9 cellular contexts compared by ENCODE assay signal in the genomic region with DNA sequence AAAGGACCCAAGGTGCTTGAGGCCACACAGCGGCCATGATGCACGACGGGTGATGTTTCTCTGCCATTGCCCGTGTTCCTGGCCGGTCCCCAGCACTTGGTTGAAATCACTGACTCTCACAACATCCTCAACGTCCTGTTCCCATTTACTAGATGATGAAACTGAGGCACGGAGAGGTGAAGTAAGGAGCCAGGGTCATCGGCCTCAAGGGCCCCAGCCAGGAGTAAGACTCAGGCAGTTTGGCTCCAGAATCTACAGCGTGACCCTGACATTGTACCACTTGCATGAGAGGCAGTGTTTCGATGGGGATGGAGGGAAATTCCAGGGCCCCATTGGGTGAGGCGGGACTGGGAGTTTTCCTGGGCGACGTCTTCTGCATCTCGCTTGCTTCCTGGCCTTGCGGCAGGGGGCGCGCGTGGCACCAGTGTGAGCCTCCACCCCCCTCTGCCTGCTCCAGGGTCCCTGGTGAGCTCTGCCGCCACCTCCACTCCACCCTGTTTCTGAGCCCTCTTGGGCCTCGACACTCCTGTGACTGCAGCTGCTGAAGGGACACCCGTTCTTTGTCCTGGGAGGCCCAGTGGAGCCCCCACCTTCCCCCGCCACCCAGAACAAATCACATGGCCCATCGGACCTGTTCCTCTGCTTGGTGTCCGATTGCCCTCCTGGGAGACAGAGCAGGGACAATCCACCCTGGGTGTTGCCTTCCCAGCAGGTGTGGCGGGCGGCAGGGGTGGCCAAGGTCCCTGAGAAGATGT.
DNase-seq lines count a peak whose midpoint lies in the region; ATAC-seq, FAIRE-seq and TF ChIP-seq lines count a peak whose summit lies in the region.
"Had no signal": no experiment of that assay in that cellular context is flagged by ENCODE, and none has a peak within 500 bp of the region (broad histone marks: within the 10 kb centered on the region; RNA-seq: fewer than 3 reads in every experiment).

No MANE protein-coding gene starts in this region.

- H3K79me2 ChIP-seq in Karpas-422 (ENCODE audit: low read length) (no peaks in the 10 kb centered on the region), K562 (ENCODE audit: control insufficient read depth, insufficient read depth, low read length) (peaks cover 15% of the 10 kb centered on the region; the same call in 2 of the 3 replicates)

- CTCF ChIA-PET in GM10248 (lab: Yijun Ruan, JAX), result interaction anchor here (0.8 to 2.8 kb wide), 10 partner anchors 9 to 136 kb away, joined by 3 to 9 read pairs (median 3); no protein-coding TSS in a partner anchor
- CTCF ChIA-PET in K562 (lab: Yijun Ruan, JAX; ENCODE audit: low intra/inter-chr PET ratio), result no interaction called here

- in situ Hi-C loops in K562 (cut with MboI), result no loop called here

- no peaks in the 10 kb centered on the region for H3K79me1 ChIP-seq in neuronal stem cell (ENCODE audit: low read depth, low read length)

- no peak overlapping the region for H2BK12ac ChIP-seq in neuronal stem cell (ENCODE audit: low read length)

- DNase-seq in GM10248 (ENCODE audit: extremely low spot score) (peak; percentile 86), Karpas-422 (peak; percentile 85), K562 (ENCODE audit: extremely low read depth in 1 of 4, low spot score in 3 of 4) (no peak), neuronal stem cell (ENCODE audit: low spot score) (no peak), NCI-H2081 treated with DMSO at 0.1 percent for 48 hours (lab: John Stamatoyannopoulos, UW) (no peak), NCI-H748 treated with DMSO at 0.1 percent for 48 hours (lab: John Stamatoyannopoulos, UW) (no peak), amniotic stem cell (lab: John Stamatoyannopoulos, UW) (no peak)
- DNase-seq: activated gamma-delta T cell had no signal

- H2BK15ac ChIP-seq in neuronal stem cell (ENCODE audit: low read length), result peak overlapping the region; percentile 82

- H3K4me1 ChIP-seq in Karpas-422 (ENCODE audit: low read length) (peaks cover 48% of the 10 kb centered on the region), K562 (replicated peaks in 1 of 2; ENCODE audit: control insufficient read depth in 2 of 2, insufficient read depth in 2 of 2, low read length in 2 of 2) (peaks cover 4 to 43% of the 10 kb centered on the region in 2 experiments; a peak in 4 of 5 replicates), neuronal stem cell (ENCODE audit: control insufficient read depth in 2 of 2, insufficient read depth in 1 of 2, low read depth in 1 of 2, low read length in 2 of 2) (peaks cover 3 to 12% of the 10 kb centered on the region in 2 donors)

- H3K9me3 ChIP-seq in Karpas-422 (ENCODE audit: low read length), result no peaks in the 10 kb centered on the region
- no peaks in the 10 kb centered on the region for H3K9me3 ChIP-seq in K562 (replicated peaks; ENCODE audit: control insufficient read depth, insufficient read depth, low read depth, low read length)
- no peaks in the 10 kb centered on the region for H3K9me3 ChIP-seq in neuronal stem cell (replicated peaks in 1 of 2; ENCODE audit: control insufficient read depth in 2 of 2, insufficient read depth in 1 of 2, low read depth in 1 of 2, low read length in 2 of 2)

- POLR2A ChIA-PET in GM10248 (lab: Yijun Ruan, JAX), result no interaction called here
- POLR2A ChIA-PET in K562 (lab: Yijun Ruan, JAX), result interaction anchor here (0.5 to 2.3 kb wide), 4 partner anchors 10 to 81 kb away, joined by 3 to 11 read pairs (median 4); no protein-coding TSS in a partner anchor

- peak overlapping the region; percentile 46 for H3K9ac ChIP-seq in Karpas-422 (ENCODE audit: low read length)
- peak overlapping the region in 1 of 2 experiments; percentile 43; a peak in 1 of 4 replicates for H3K9ac ChIP-seq in K562 (ENCODE audit: insufficient read depth in 1 of 2, low read depth in 2 of 2, low read length in 2 of 2)
- H3K9ac ChIP-seq in neuronal stem cell (ENCODE audit: low read depth, low read length, poor library complexity), result peak overlapping the region; percentile 24

- no peak overlapping the region for H2BK5ac ChIP-seq in neuronal stem cell (ENCODE audit: low read length)

- FAIRE-seq in K562 (lab: Jason Lieb, UNC), result no peak

- ATAC-seq in K562 (no peak; the same call in 2 of the 3 replicates), GM21786 (IDR thresholded peaks at IDR 0.05; ENCODE audit: unreplicated experiment) (no peak)

- H3K36me3 ChIP-seq in Karpas-422 (ENCODE audit: insufficient read depth, low read length) (no peaks in the 10 kb centered on the region), K562 (ENCODE audit: control insufficient read depth, insufficient read depth, low read length) (peaks cover 3% of the 10 kb centered on the region; the same call in 2 of the 3 replicates), neuronal stem cell (replicated peaks in 1 of 2; ENCODE audit: control insufficient read depth in 2 of 2, insufficient read depth in 2 of 2, low read length in 2 of 2) (no peaks in the 10 kb centered on the region)

- no peak overlapping the region for H4K91ac ChIP-seq in neuronal stem cell (ENCODE audit: low read depth, low read length, poor library complexity)

- WGBS in K562 (ENCODE audit: insufficient coverage, low coverage, missing lambda C conversion rate), result 87% methylated on average over 24 of the region's 26 CpGs
- no CpG with 5 or more reads among the region's 26 CpGs for WGBS in neuronal stem cell (ENCODE audit: extremely low coverage in 2 of 2, insufficient read length in 2 of 2, insufficient replicate concordance in 1 of 2), 2 donors

- no peak overlapping the region for H2BK120ac ChIP-seq in neuronal stem cell (ENCODE audit: low read depth, low read length)

- H3K9me2 ChIP-seq in Karpas-422 (replicated peaks; ENCODE audit: insufficient read depth, low read length), result no peaks in the 10 kb centered on the region

- H3K4me2 ChIP-seq in Karpas-422 (ENCODE audit: low read depth, low read length, poor library complexity, severe bottlenecking) (peak overlapping the region; percentile 43), K562 (ENCODE audit: insufficient read depth, low read length) (no peak overlapping the region), neuronal stem cell (ENCODE audit: insufficient read depth, low read length, poor library complexity, severe bottlenecking) (no peak overlapping the region)

- H3K4me3 ChIP-seq in Karpas-422 (ENCODE audit: low read length) (peak overlapping the region; percentile 42; the same call in 1 of the 2 replicates), K562 (no peak overlapping the region), neuronal stem cell (ENCODE audit: low read length in 2 of 2) (peak overlapping the region in 1 of 2 donors; percentile 14)

- no peak overlapping the region for H4K8ac ChIP-seq in neuronal stem cell (ENCODE audit: low read depth, low read length)

- TF ChIP-seq CTCF in GM10248 (IDR thresholded peaks at IDR 0.05; ENCODE audit: control extremely low read depth, extremely low read depth, low read depth, missing control alignments), result peak; percentile 37
- TF ChIP-seq CTCF in K562 (IDR thresholded peaks at IDR 0.05 in 2 of 3, conservative IDR thresholded peaks at IDR 0.05 in 1 of 3; ENCODE audit: insufficient read depth in 2 of 3, low read depth in 1 of 3, low read length in 3 of 3), result no peak

- H2AK5ac ChIP-seq in neuronal stem cell (ENCODE audit: low read depth, low read length), result peak overlapping the region; percentile 83

- intact Hi-C loops in K562 (cut with micrococcal nuclease), result no loop called here

- TF ChIP-seq RAD21 in K562 (CRISPR knock-in tag; conservative IDR thresholded peaks at IDR 0.05 in 1 of 2, IDR thresholded peaks at IDR 0.05 in 1 of 2), result no peak

- peak overlapping the region; percentile 91 for H3K27ac ChIP-seq in Karpas-422 (ENCODE audit: low read length)
- no peak overlapping the region for H3K27ac ChIP-seq in K562 (ENCODE audit: extremely low read depth, low read depth, low read length)
- H3K27ac ChIP-seq in neuronal stem cell (replicated peaks; ENCODE audit: low read length), result no peak overlapping the region

- peak overlapping the region; percentile 63 for H3K18ac ChIP-seq in neuronal stem cell (ENCODE audit: low read length)

- peak overlapping the region; percentile 43 for H3K14ac ChIP-seq in neuronal stem cell (ENCODE audit: low read length)

- H3K4ac ChIP-seq in neuronal stem cell (ENCODE audit: low read length), result no peak overlapping the region

- TF ChIP-seq POLR2A in K562 (conservative IDR thresholded peaks at IDR 0.05), result no peak

- no peak for TF ChIP-seq EP300 in K562 (IDR thresholded peaks at IDR 0.05; ENCODE audit: low read length)

- BruUV-seq in K562 (replicated peaks; lab: Mats Ljungman, UMichigan), result no TSS peak

- no peaks in the 10 kb centered on the region for H3K9me1 ChIP-seq in K562 (ENCODE audit: control insufficient read depth, insufficient read depth, low read length)

- H4K20me1 ChIP-seq in Karpas-422 (ENCODE audit: insufficient read depth, low read depth, low read length) (no peaks in the 10 kb centered on the region), K562 (replicated peaks; ENCODE audit: control insufficient read depth, insufficient read depth, low read length) (peaks cover 10% of the 10 kb centered on the region)

- H3K23ac ChIP-seq in neuronal stem cell (ENCODE audit: low read depth, low read length, poor library complexity), result peak overlapping the region; percentile 92

- H3K27me3 ChIP-seq in Karpas-422 (ENCODE audit: low read length) (no peaks in the 10 kb centered on the region), K562 (ENCODE audit: control insufficient read depth in 2 of 2, insufficient read depth in 2 of 2, low read length in 2 of 2) (no peaks in the 10 kb centered on the region), neuronal stem cell (ENCODE audit: control insufficient read depth in 3 of 3, insufficient read depth in 3 of 3, low read depth in 1 of 3, low read length in 3 of 3) (peaks cover 0 to 3% (median 0%) of the 10 kb centered on the region in 3 experiments)

- H2AFZ ChIP-seq in Karpas-422 (ENCODE audit: low read length) (peak overlapping the region; percentile 69; the same call in 1 of the 2 replicates), K562 (ENCODE audit: low read depth, low read length) (no peak overlapping the region), neuronal stem cell (ENCODE audit: low read length) (no peak overlapping the region)

TF ChIP-seq in K562, 482 proteins besides CTCF, POLR2A, EP300 and RAD21 (continues in another document):
- TF ChIP-seq BCOR (IDR thresholded peaks at IDR 0.05), result 0 out of 2 replicates have a peak, but pooled peaks have one; percentile 22
- TF ChIP-seq, protein P1, sequence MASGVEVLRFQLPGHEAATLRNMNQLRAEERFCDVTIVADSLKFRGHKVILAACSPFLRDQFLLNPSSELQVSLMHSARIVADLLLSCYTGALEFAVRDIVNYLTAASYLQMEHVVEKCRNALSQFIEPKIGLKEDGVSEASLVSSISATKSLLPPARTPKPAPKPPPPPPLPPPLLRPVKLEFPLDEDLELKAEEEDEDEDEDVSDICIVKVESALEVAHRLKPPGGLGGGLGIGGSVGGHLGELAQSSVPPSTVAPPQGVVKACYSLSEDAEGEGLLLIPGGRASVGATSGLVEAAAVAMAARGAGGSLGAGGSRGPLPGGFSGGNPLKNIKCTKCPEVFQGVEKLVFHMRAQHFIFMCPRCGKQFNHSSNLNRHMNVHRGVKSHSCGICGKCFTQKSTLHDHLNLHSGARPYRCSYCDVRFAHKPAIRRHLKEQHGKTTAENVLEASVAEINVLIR (CRISPR knock-in tag; IDR thresholded peaks at IDR 0.05), result no peak
- TF ChIP-seq ZNF79 (CRISPR knock-in tag; IDR thresholded peaks at IDR 0.05; ENCODE audit: low read depth), result no peak
- TF ChIP-seq DDX20 (tag; IDR thresholded peaks at IDR 0.05; ENCODE audit: low read depth), result no peak

Comparison
In these comparisons a context has a peak if more than half of its experiments do, and no peak if none do; other contexts are left out.
1. DNase-seq: peak in GM10248 (single experiment) and Karpas-422 (single experiment); none in K562 (0 of 4), neuronal stem cell (single experiment), NCI-H2081 treated with DMSO at 0.1 percent for 48 hours (single experiment), NCI-H748 treated with DMSO at 0.1 percent for 48 hours (single experiment) and amniotic stem cell (single experiment).